6 cellular contexts compared by ENCODE assay signal in the genomic region with DNA sequence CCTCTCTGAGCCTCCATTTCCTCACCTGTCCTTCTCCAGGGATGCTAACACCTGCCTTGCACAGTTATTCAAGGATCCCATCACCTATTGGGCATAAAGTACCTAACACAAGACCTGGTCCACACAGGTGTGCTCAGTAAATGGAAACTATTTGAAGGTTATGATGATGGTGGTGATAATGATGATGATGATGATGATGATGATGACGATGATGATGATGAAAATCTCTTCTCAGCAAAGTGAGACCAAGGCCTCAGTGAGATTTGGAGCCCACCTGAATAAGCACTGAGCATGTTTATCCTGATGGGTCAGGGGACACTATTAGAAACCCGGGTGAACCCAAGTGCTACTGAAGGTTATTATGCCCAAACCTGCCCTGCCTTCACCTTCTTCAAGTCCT.
"Had no signal": no experiment of that assay in that cellular context is flagged by ENCODE, and none has a peak within 500 bp of the region (broad histone marks: within the 10 kb centered on the region; RNA-seq: fewer than 3 reads in every experiment).

No MANE protein-coding gene starts in this region.

- FAIRE-seq: HTR-8/SVneo, K562 had no signal

- H3K27ac ChIP-seq: HL-60, KMS-11 had no signal

- H3K9ac ChIP-seq: KMS-11 had no signal

- H3K4me3 ChIP-seq: K562 had no signal

- ATAC-seq: K562 had no signal

- DNase-seq: KBM-7, KG1 had no signal

- H3K4me2 ChIP-seq: KMS-11 had no signal
